In the genomic region with DNA sequence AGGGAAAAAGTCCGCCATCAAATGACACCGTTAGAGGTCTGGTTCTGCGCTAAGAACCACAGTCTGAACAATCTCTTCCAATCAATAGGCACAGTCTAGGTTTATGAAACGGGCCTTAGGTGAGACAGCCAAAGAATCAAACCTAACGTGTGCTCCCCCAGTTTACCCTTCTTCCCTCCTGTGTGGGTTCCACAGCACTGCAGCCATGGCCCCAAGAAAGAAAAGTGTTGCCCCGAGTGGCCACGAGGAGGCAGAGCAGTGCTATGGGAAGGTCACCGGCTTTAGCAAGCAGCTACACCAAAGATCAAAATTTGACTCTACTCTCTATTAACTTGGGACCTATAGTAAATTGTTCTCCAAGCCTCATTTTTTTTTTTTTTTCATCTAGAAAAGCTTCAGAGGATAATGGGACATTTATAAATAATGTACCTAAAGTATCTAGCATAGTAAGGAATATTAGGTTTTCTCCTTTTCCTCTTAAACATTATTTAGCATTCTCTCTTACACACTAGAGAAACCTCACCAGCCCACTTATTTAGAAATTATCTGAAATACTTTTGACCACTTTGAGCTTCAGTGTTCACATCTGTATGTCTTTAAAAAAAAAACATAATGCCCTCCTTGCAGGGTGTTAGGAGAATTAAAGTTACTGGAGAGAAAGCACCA, we compare ENCODE assay signal across 8 cellular contexts.
DNase-seq lines count a peak whose midpoint lies in the region; ATAC-seq lines count a peak whose summit lies in the region.

No MANE protein-coding gene starts in this region.

- peak; percentile 82 for ATAC-seq in HG02610 (IDR thresholded peaks at IDR 0.05; ENCODE audit: unreplicated experiment)

- DNase-seq in NCI-H2029 (lab: John Stamatoyannopoulos, UW) (peak; percentile 3), NCI-H2029 treated with DMSO at 0.1 percent for 48 hours (lab: John Stamatoyannopoulos, UW) (no peak), NCI-H2081 treated with DMSO at 0.1 percent for 48 hours (lab: John Stamatoyannopoulos, UW) (peak; percentile 6), dermis blood vessel endothelial cell (peak; percentile 83), lung microvascular endothelial cell (ENCODE audit: low read depth in 2 of 2) (peak; percentile 71 to 84)
- DNase-seq in activated CD4-positive, alpha-beta T cell treated with anti-CD3 and anti-CD28 coated beads for 4 hours = peak; percentile 32 to 44
- DNase-seq in stimulated activated CD8-positive, alpha-beta memory T cell treated with anti-CD3 and anti-CD28 coated beads, Interleukin-4, amount 100 ng/mL, for 24 hours (ENCODE audit: low read depth) = peak; percentile 36
